21 cellular contexts compared by ENCODE assay signal in genomic region chr16:47511882-47512281, GRCh38.
"Had no signal": no experiment of that assay in that cellular context is flagged by ENCODE, and none has a peak within 500 bp of the region (broad histone marks: within the 10 kb centered on the region; RNA-seq: fewer than 3 reads in every experiment).

No MANE protein-coding gene starts in this region.

- DNase-seq: activated CD4-positive, alpha-beta memory T cell treated with anti-CD3 and anti-CD28 coated beads for 36 hours; activated CD4-positive, alpha-beta T cell treated with anti-CD3 and anti-CD28 coated beads, Interleukin-2, amount 10 ng/mL, durations not matched to agents 7 days and 5 days; activated CD4-positive, CD25-positive, alpha-beta regulatory T cell; activated CD8-positive, alpha-beta memory T cell treated with anti-CD3 and anti-CD28 coated beads for 24 hours; activated effector memory CD4-positive, alpha-beta T cell treated with anti-CD3 and anti-CD28 coated beads, Interleukin-2, amount 50 U/mL, for 16 hours; activated naive CD4-positive, alpha-beta T cell treated with Interleukin-2 at 50 U/mL for 16 hours; activated T-cell treated with anti-CD3 and anti-CD28 coated beads, Interleukin-2, amount 50 U/mL, for 4 hours; cerebellar nuclear complex; MV-4-11; NCI-H1105 treated with DMSO at 0.1 percent for 48 hours; NCI-H1436 treated with DMSO at 0.1 percent for 48 hours; NCI-H187; NCI-H2081; NCI-H446 treated with DMSO at 0.1 percent for 48 hours; NCI-H526; NCI-H82; SIG-M5; T-helper 17 cell; T-helper 9 cell had no signal

- H3K27ac ChIP-seq: KMS-11 had no signal

- H3K4me1 Mint-ChIP-seq: activated CD4-positive, alpha-beta T cell treated with anti-CD3 and anti-CD28 coated beads, Interleukin-2, amount 10 ng/mL, durations not matched to agents 7 days and 5 days; T-helper 17 cell had no signal

- H3K9me3 Mint-ChIP-seq: activated CD4-positive, alpha-beta memory T cell treated with anti-CD3 and anti-CD28 coated beads for 36 hours; activated CD4-positive, alpha-beta T cell treated with anti-CD3 and anti-CD28 coated beads, Interleukin-2, amount 10 ng/mL, durations not matched to agents 7 days and 5 days; activated T-cell treated with anti-CD3 and anti-CD28 coated beads, Interleukin-2, amount 50 U/mL, for 4 hours had no signal

- H3K27ac Mint-ChIP-seq: activated CD4-positive, alpha-beta memory T cell treated with anti-CD3 and anti-CD28 coated beads for 36 hours; activated CD4-positive, alpha-beta T cell treated with anti-CD3 and anti-CD28 coated beads, Interleukin-2, amount 10 ng/mL, durations not matched to agents 7 days and 5 days; activated naive CD8-positive, alpha-beta T cell; T-helper 17 cell had no signal

- H3K4me3 Mint-ChIP-seq: activated CD4-positive, alpha-beta memory T cell treated with anti-CD3 and anti-CD28 coated beads for 36 hours; activated CD4-positive, alpha-beta T cell treated with anti-CD3 and anti-CD28 coated beads, Interleukin-2, amount 10 ng/mL, durations not matched to agents 7 days and 5 days; activated naive CD8-positive, alpha-beta T cell; activated T-cell treated with anti-CD3 and anti-CD28 coated beads, Interleukin-2, amount 50 U/mL, for 4 hours; T-helper 17 cell had no signal

- H3K4me2 ChIP-seq: KMS-11 had no signal

- H3K27me3 Mint-ChIP-seq: activated CD4-positive, alpha-beta memory T cell treated with anti-CD3 and anti-CD28 coated beads for 36 hours; activated CD4-positive, alpha-beta T cell treated with anti-CD3 and anti-CD28 coated beads, Interleukin-2, amount 10 ng/mL, durations not matched to agents 7 days and 5 days; activated naive CD8-positive, alpha-beta T cell; T-helper 17 cell had no signal

- H3K9ac ChIP-seq: KMS-11 had no signal

- ATAC-seq: activated T-cell treated with anti-CD3 and anti-CD28 coated beads, Interleukin-2, amount 50 U/mL, for 4 hours; T-helper 17 cell had no signal
